9 cellular contexts compared by ENCODE assay signal in genomic region chr15:96783746-96784145, GRCh38.
"Had no signal": no experiment of that assay in that cellular context is flagged by ENCODE, and none has a peak within 500 bp of the region (broad histone marks: within the 10 kb centered on the region; RNA-seq: fewer than 3 reads in every experiment).

No MANE protein-coding gene starts in this region.

- H3K9ac ChIP-seq: GM23248 had no signal

- H3K4me3 ChIP-seq: GM23248, GM23338, HAP-1 had no signal

- H3K4me1 ChIP-seq: HAP-1 had no signal

- DNase-seq: GM23248, GOT3, H7, H9, HCEC 1CT, HFFc6 had no signal

- H3K9me3 ChIP-seq: HAP-1 had no signal

- H3K36me3 ChIP-seq: HAP-1 had no signal

- H3K4me2 ChIP-seq: GM23338 had no signal

- ATAC-seq: GM23338, HCT116 had no signal

- H3K27ac ChIP-seq: GM23248 had no signal

- H2AFZ ChIP-seq: GM23248, GM23338 had no signal
